In genomic region chr3:186640929-186641328, GRCh38 we compare ENCODE assay signal across 1 cellular context.
TF ChIP-seq lines count a peak whose summit lies in the region.

No MANE protein-coding gene starts in this region.

TF ChIP-seq in GM23338, 12 proteins besides CTCF, POLR2A, EP300 and RAD21:
- TF ChIP-seq, protein P1, sequence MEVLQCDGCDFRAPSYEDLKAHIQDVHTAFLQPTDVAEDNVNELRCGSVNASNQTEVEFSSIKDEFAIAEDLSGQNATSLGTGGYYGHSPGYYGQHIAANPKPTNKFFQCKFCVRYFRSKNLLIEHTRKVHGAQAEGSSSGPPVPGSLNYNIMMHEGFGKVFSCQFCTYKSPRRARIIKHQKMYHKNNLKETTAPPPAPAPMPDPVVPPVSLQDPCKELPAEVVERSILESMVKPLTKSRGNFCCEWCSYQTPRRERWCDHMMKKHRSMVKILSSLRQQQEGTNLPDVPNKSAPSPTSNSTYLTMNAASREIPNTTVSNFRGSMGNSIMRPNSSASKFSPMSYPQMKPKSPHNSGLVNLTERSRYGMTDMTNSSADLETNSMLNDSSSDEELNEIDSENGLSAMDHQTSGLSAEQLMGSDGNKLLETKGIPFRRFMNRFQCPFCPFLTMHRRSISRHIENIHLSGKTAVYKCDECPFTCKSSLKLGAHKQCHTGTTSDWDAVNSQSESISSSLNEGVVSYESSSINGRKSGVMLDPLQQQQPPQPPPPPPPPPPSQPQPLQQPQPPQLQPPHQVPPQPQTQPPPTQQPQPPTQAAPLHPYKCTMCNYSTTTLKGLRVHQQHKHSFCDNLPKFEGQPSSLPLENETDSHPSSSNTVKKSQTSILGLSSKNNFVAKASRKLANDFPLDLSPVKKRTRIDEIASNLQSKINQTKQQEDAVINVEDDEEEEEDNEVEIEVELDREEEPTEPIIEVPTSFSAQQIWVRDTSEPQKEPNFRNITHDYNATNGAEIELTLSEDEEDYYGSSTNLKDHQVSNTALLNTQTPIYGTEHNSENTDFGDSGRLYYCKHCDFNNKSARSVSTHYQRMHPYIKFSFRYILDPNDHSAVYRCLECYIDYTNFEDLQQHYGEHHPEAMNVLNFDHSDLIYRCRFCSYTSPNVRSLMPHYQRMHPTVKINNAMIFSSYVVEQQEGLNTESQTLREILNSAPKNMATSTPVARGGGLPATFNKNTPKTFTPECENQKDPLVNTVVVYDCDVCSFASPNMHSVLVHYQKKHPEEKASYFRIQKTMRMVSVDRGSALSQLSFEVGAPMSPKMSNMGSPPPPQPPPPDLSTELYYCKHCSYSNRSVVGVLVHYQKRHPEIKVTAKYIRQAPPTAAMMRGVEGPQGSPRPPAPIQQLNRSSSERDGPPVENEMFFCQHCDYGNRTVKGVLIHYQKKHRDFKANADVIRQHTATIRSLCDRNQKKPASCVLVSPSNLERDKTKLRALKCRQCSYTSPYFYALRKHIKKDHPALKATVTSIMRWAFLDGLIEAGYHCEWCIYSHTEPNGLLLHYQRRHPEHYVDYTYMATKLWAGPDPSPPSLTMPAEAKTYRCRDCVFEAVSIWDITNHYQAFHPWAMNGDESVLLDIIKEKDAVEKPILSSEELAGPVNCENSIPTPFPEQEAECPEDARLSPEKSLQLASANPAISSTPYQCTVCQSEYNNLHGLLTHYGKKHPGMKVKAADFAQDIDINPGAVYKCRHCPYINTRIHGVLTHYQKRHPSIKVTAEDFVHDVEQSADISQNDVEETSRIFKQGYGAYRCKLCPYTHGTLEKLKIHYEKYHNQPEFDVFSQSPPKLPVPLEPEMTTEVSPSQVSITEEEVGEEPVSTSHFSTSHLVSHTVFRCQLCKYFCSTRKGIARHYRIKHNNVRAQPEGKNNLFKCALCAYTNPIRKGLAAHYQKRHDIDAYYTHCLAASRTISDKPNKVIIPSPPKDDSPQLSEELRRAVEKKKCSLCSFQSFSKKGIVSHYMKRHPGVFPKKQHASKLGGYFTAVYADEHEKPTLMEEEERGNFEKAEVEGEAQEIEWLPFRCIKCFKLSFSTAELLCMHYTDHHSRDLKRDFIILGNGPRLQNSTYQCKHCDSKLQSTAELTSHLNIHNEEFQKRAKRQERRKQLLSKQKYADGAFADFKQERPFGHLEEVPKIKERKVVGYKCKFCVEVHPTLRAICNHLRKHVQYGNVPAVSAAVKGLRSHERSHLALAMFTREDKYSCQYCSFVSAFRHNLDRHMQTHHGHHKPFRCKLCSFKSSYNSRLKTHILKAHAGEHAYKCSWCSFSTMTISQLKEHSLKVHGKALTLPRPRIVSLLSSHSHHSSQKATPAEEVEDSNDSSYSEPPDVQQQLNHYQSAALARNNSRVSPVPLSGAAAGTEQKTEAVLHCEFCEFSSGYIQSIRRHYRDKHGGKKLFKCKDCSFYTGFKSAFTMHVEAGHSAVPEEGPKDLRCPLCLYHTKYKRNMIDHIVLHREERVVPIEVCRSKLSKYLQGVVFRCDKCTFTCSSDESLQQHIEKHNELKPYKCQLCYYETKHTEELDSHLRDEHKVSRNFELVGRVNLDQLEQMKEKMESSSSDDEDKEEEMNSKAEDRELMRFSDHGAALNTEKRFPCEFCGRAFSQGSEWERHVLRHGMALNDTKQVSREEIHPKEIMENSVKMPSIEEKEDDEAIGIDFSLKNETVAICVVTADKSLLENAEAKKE (CRISPR knock-in tag; IDR thresholded peaks at IDR 0.05), result no peak
- TF ChIP-seq ETS1 (IDR thresholded peaks at IDR 0.05) (no peak), POLR2AphosphoS5 (IDR thresholded peaks at IDR 0.05; ENCODE audit: low read depth) (no peak), EZH2 (IDR thresholded peaks at IDR 0.05; ENCODE audit: low read depth, unreplicated experiment) (no peak), EZH2phosphoT487 (IDR thresholded peaks at IDR 0.05; ENCODE audit: unreplicated experiment) (no peak), NANOG (IDR thresholded peaks at IDR 0.05; ENCODE audit: borderline replicate concordance) (no peak), CREB1 (CRISPR knock-in tag; IDR thresholded peaks at IDR 0.05; ENCODE audit: low read depth) (no peak), JUNB (IDR thresholded peaks at IDR 0.05; ENCODE audit: unreplicated experiment) (no peak), REST (IDR thresholded peaks at IDR 0.05; ENCODE audit: unreplicated experiment) (no peak), STAT1 (IDR thresholded peaks at IDR 0.05; ENCODE audit: unreplicated experiment) (no peak), ZNF114 (CRISPR knock-in tag; IDR thresholded peaks at IDR 0.05) (no peak), ZNF331 (CRISPR knock-in tag; IDR thresholded peaks at IDR 0.05; ENCODE audit: low read depth) (no peak)
